In genomic region chr6:99119109-99120031, GRCh38 we compare ENCODE assay signal across 8 cellular contexts.
A peak's percentile ranks its signal among the peaks of the same experiment; 100 is the strongest.
DNase-seq lines count a peak whose midpoint lies in the region; ATAC-seq and TF ChIP-seq lines count a peak whose summit lies in the region.

No MANE protein-coding gene starts in this region.

- WGBS in tibial nerve, 2 donors, result 47% methylated on average over 8 of the region's 8 CpGs

- no peaks in the 10 kb centered on the region for H3K4me1 Mint-ChIP-seq in MCF 10A (ENCODE audit: insufficient read depth, unreplicated experiment)

- TF ChIP-seq POLR2A in tibial nerve (IDR thresholded peaks at IDR 0.05), result no peak

- no peak overlapping the region for H3K27ac ChIP-seq in tibial nerve

- intact Hi-C loops in MCF 10A (cut with micrococcal nuclease), result loop anchor here (1.0 to 5.0 kb wide), 4 partner anchors 273 to 1622 kb away; no protein-coding TSS in a partner anchor
- intact Hi-C loops in left colon (cut with DNase I, micrococcal nuclease), result loop anchor here in 1 of 2 donors (5.0 kb wide), 1 partner anchor 1622 kb away; no protein-coding TSS in a partner anchor

- H3K27me3 ChIP-seq in NT2/D1 (ENCODE audit: insufficient read depth, insufficient read length) (no peaks in the 10 kb centered on the region), tibial nerve (no peaks in the 10 kb centered on the region)

- TF ChIP-seq EP300 in tibial nerve (IDR thresholded peaks at IDR 0.05), result no peak

- peak; percentile 33 for DNase-seq in Daoy (ENCODE audit: low read depth)
- peak; percentile 50 for DNase-seq in GM20000 (ENCODE audit: low spot score)
- DNase-seq in HuH-7 (ENCODE audit: low spot score), result peak; percentile 36
- DNase-seq in NT2/D1 (ENCODE audit: low read depth, low spot score), result peak; percentile 39
- peak; percentile 65 for DNase-seq in MCF 10A (ENCODE audit: unreplicated experiment)
- DNase-seq in left colon, result no peak
- peak in 1 of 2 donors; percentile 14 for DNase-seq in tibial nerve (ENCODE audit: low spot score in 2 of 2)
- no peak for DNase-seq in activated T-cell treated with anti-CD3 and anti-CD28 coated beads, Interleukin-2, amount 50 U/mL, for 48 hours

- peak; percentile 47 for ATAC-seq in left colon

- no peak overlapping the region for H3K4me3 Mint-ChIP-seq in MCF 10A (ENCODE audit: unreplicated experiment)

- H3K4me1 ChIP-seq in NT2/D1 (ENCODE audit: insufficient read depth, insufficient read length) (no peaks in the 10 kb centered on the region), tibial nerve (no peaks in the 10 kb centered on the region)

- H3K9me3 Mint-ChIP-seq in MCF 10A (ENCODE audit: unreplicated experiment), result no peaks in the 10 kb centered on the region

- CTCF ChIA-PET in MCF 10A (lab: Yijun Ruan, JAX), result interaction anchor here (0.5 to 2.1 kb wide), 44 partner anchors 10 to 1931 kb away, joined by 3 to 23 read pairs (median 3); partner anchors contain the start of gene POU3F2

- H3K36me3 ChIP-seq in NT2/D1 (ENCODE audit: insufficient read depth, insufficient read length, low read length), result no peaks in the 10 kb centered on the region
- H3K36me3 ChIP-seq in tibial nerve, result no peaks in the 10 kb centered on the region

- POLR2A ChIA-PET in MCF 10A (lab: Yijun Ruan, JAX), result interaction anchor here (1.0 to 1.1 kb wide), 2 partner anchors 39 to 1605 kb away, joined by 3 to 4 read pairs; no protein-coding TSS in a partner anchor

- no peaks in the 10 kb centered on the region for H3K36me3 Mint-ChIP-seq in MCF 10A (ENCODE audit: insufficient read depth, unreplicated experiment)

- H3K4me3 ChIP-seq in NT2/D1 (ENCODE audit: insufficient read length, low read depth) (no peak overlapping the region), tibial nerve (no peak overlapping the region)

- BruUV-seq in MCF 10A (replicated peaks; lab: Mats Ljungman, UMichigan), result no TSS peak

- H3K27me3 Mint-ChIP-seq in MCF 10A (ENCODE audit: insufficient read depth, unreplicated experiment), result peaks cover 60% of the 10 kb centered on the region

- TF ChIP-seq CTCF in GM20000 (IDR thresholded peaks at IDR 0.05; ENCODE audit: extremely low read depth, missing control alignments) (peak; percentile 47), MCF 10A (IDR thresholded peaks at IDR 0.05; ENCODE audit: unreplicated experiment) (peak; percentile 61), tibial nerve (IDR thresholded peaks at IDR 0.05) (peak; percentile 41 to 71 (median 60))

- H3K9me3 ChIP-seq in NT2/D1 (ENCODE audit: insufficient read depth, low read length) (no peaks in the 10 kb centered on the region), tibial nerve (no peaks in the 10 kb centered on the region)

- H3K9ac ChIP-seq in NT2/D1 (ENCODE audit: insufficient read length, low read depth), result no peak overlapping the region

- no peak overlapping the region for H3K27ac Mint-ChIP-seq in MCF 10A (ENCODE audit: low read depth, unreplicated experiment)

Comparison
In these comparisons a context has a peak if more than half of its experiments do, and no peak if none do; other contexts are left out.
1. DNase-seq: peak in Daoy (single experiment), GM20000 (single experiment), HuH-7 (single experiment), NT2/D1 (single experiment) and MCF 10A (single experiment); none in left colon (0 of 2) and activated T-cell treated with anti-CD3 and anti-CD28 coated beads, Interleukin-2, amount 50 U/mL, for 48 hours (0 of 2).
2. Peak in every context shown above with its lines, with median percentiles within 50 percentile points of each other: CTCF ChIP-seq.